Comparison of ENCODE assay signal across 8 cellular contexts in genomic region chr3:32406481-32407408, GRCh38. TPM values are rescaled to one million over a fixed set of nuclear protein-coding genes. Genes with fewer than 3 reads are reported as not detected.
DNase-seq lines count a peak whose midpoint lies in the region; ATAC-seq lines count a peak whose summit lies in the region.

No MANE protein-coding gene starts in this region.

- H3K27me3 ChIP-seq in SJCRH30 = no peaks in the 10 kb centered on the region

- H3K4me3 ChIP-seq in SJCRH30 = no peak overlapping the region

- H3K36me3 ChIP-seq in SJCRH30 = no peaks in the 10 kb centered on the region

- no peak for ATAC-seq in activated naive CD8-positive, alpha-beta T cell treated with anti-CD3 and anti-CD28 coated beads, Interleukin-2, amount 10 ng/mL, durations not matched to agents 7 days and 5 days (ENCODE audit: low read depth)
- ATAC-seq in naive B cell (ENCODE audit: low read depth in 2 of 2) (no peak), HG02840 (IDR thresholded peaks at IDR 0.05; ENCODE audit: low FRiP score, unreplicated experiment) (no peak), GM21529 (IDR thresholded peaks at IDR 0.05; ENCODE audit: unreplicated experiment) (no peak)

- no peak overlapping the region for H3K4me3 Mint-ChIP-seq in activated naive CD8-positive, alpha-beta T cell treated with anti-CD3 and anti-CD28 coated beads, Interleukin-2, amount 10 ng/mL, durations not matched to agents 7 days and 5 days
- H3K4me3 Mint-ChIP-seq in naive B cell = peak overlapping the region in 4 of 8 donors; percentile 3 to 58 (median 30)

- H3K27me3 Mint-ChIP-seq in activated naive CD8-positive, alpha-beta T cell treated with anti-CD3 and anti-CD28 coated beads, Interleukin-2, amount 10 ng/mL, durations not matched to agents 7 days and 5 days = no peaks in the 10 kb centered on the region
- no peaks in the 10 kb centered on the region for H3K27me3 Mint-ChIP-seq in naive B cell

- peak; percentile 91 for DNase-seq in GF-D8 (lab: John Stamatoyannopoulos, UW)
- peak; percentile 31 to 72 for DNase-seq in NCI-H2081 (lab: John Stamatoyannopoulos, UW)
- DNase-seq in activated naive CD8-positive, alpha-beta T cell treated with anti-CD3 and anti-CD28 coated beads, Interleukin-2, amount 10 ng/mL, durations not matched to agents 7 days and 5 days = no peak
- DNase-seq in naive B cell = no peak
- no peak for DNase-seq in SJCRH30
- DNase-seq in activated gamma-delta T cell treated with Interleukin-2 at 50 U/mL for 16 hours = no peak

- H3K4me1 Mint-ChIP-seq in activated naive CD8-positive, alpha-beta T cell treated with anti-CD3 and anti-CD28 coated beads, Interleukin-2, amount 10 ng/mL, durations not matched to agents 7 days and 5 days = peaks cover 47% of the 10 kb centered on the region
- peaks cover 55 to 68% (median 67%) of the 10 kb centered on the region in 3 donors for H3K4me1 Mint-ChIP-seq in naive B cell

- H3K36me3 Mint-ChIP-seq in activated naive CD8-positive, alpha-beta T cell treated with anti-CD3 and anti-CD28 coated beads, Interleukin-2, amount 10 ng/mL, durations not matched to agents 7 days and 5 days = peaks cover 38% of the 10 kb centered on the region
- peaks cover 3 to 8% of the 10 kb centered on the region in 2 donors for H3K36me3 Mint-ChIP-seq in naive B cell

- peak overlapping the region; percentile 73 for H3K27ac Mint-ChIP-seq in activated naive CD8-positive, alpha-beta T cell treated with anti-CD3 and anti-CD28 coated beads, Interleukin-2, amount 10 ng/mL, durations not matched to agents 7 days and 5 days
- peak overlapping the region in 5 of 6 donors; percentile 15 to 80 (median 64) for H3K27ac Mint-ChIP-seq in naive B cell

- H3K9me3 Mint-ChIP-seq in activated naive CD8-positive, alpha-beta T cell treated with anti-CD3 and anti-CD28 coated beads, Interleukin-2, amount 10 ng/mL, durations not matched to agents 7 days and 5 days = no peaks in the 10 kb centered on the region
- no peaks in the 10 kb centered on the region for H3K9me3 Mint-ChIP-seq in naive B cell

- POLR2A ChIA-PET in activated naive CD8-positive, alpha-beta T cell treated with anti-CD3 and anti-CD28 coated beads, Interleukin-2, amount 10 ng/mL, durations not matched to agents 7 days and 5 days (lab: Charles Lee) = interaction anchor here (0.6 to 1.9 kb wide), 5 partner anchors 8 to 22 kb away, joined by 3 to 4 read pairs (median 3); no protein-coding TSS in a partner anchor

- no peaks in the 10 kb centered on the region for H3K9me3 ChIP-seq in SJCRH30 (replicated peaks)

- H3K4me1 ChIP-seq in SJCRH30 = peaks cover 14% of the 10 kb centered on the region

- no peak overlapping the region for H3K27ac ChIP-seq in SJCRH30

RNA-seq across cellular contexts. Expression of gene CMTM7, which starts 15.1 kb away (rescaled TPM):
- 10 to 100 TPM; 45.3 to 49.0 TPM for total RNA-seq in activated naive CD8-positive, alpha-beta T cell treated with anti-CD3 and anti-CD28 coated beads, Interleukin-2, amount 10 ng/mL, durations not matched to agents 7 days and 5 days
- 100 to 1,000 TPM in 2 of 6 donors, 10 to 100 TPM in 4; 56.8 to 116 (median 73.3) TPM for polyA plus RNA-seq in naive B cell (ENCODE audit: low read depth in 6 of 6)
- 16.1 and 16.3 TPM in 2 replicates for total RNA-seq in SJCRH30 (2014; rRNA removed; shearing (Covaris generic))

Comparison
In these comparisons a context has a peak if more than half of its experiments do, and no peak if none do; other contexts are left out.
1. DNase-seq: peak in GF-D8 (single experiment) and NCI-H2081 (2 of 2); none in activated naive CD8-positive, alpha-beta T cell treated with anti-CD3 and anti-CD28 coated beads, Interleukin-2, amount 10 ng/mL, durations not matched to agents 7 days and 5 days (single experiment), naive B cell (single experiment), SJCRH30 (0 of 2) and activated gamma-delta T cell treated with Interleukin-2 at 50 U/mL for 16 hours (single experiment).